In the genomic region with DNA sequence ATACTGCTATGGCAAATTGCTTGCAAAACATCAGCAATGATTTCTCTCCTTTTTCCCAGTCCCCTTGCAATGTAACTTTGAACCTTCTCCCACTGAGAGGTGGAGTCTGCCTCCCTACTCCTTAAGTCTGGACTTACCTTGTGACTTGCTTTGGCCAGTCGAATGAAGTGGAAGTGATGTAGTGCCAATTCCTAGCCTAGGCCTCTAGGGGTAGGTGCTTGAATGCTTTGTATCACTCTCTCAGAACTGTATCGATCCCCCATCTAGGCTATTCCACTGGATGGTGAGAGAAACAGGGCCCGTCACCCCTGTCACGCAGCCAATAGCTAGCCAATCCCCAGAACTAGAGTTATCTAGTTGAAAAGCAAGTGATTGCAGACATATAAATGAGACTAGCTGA, we compare ENCODE assay signal across 1 cellular context.
TF ChIP-seq lines count a peak whose summit lies in the region.

No MANE protein-coding gene starts in this region.

TF ChIP-seq in WTC11, 78 proteins besides CTCF, POLR2A, EP300 and RAD21 (continued from another document):
- TF ChIP-seq CDX4 (CRISPR knock-in tag; IDR thresholded peaks at IDR 0.05; ENCODE audit: borderline replicate concordance) (no peak), ZNF425 (CRISPR knock-in tag; conservative IDR thresholded peaks at IDR 0.05) (no peak), FOXK1 (CRISPR knock-in tag; IDR thresholded peaks at IDR 0.05) (no peak), FOXJ3 (CRISPR knock-in tag; IDR thresholded peaks at IDR 0.05; ENCODE audit: borderline replicate concordance) (no peak), PREB (CRISPR knock-in tag; IDR thresholded peaks at IDR 0.05; ENCODE audit: borderline replicate concordance) (no peak), ZNF512 (CRISPR knock-in tag; IDR thresholded peaks at IDR 0.05; ENCODE audit: borderline replicate concordance) (no peak), RORB (CRISPR knock-in tag; IDR thresholded peaks at IDR 0.05) (no peak), CREB1 (CRISPR knock-in tag; IDR thresholded peaks at IDR 0.05) (no peak), SMAD4 (CRISPR knock-in tag; IDR thresholded peaks at IDR 0.05) (no peak), MYBL2 (CRISPR knock-in tag; IDR thresholded peaks at IDR 0.05) (no peak), NFE2L1 (CRISPR knock-in tag; IDR thresholded peaks at IDR 0.05) (no peak), CREM (CRISPR knock-in tag; IDR thresholded peaks at IDR 0.05) (no peak)
- TF ChIP-seq, protein P1, sequence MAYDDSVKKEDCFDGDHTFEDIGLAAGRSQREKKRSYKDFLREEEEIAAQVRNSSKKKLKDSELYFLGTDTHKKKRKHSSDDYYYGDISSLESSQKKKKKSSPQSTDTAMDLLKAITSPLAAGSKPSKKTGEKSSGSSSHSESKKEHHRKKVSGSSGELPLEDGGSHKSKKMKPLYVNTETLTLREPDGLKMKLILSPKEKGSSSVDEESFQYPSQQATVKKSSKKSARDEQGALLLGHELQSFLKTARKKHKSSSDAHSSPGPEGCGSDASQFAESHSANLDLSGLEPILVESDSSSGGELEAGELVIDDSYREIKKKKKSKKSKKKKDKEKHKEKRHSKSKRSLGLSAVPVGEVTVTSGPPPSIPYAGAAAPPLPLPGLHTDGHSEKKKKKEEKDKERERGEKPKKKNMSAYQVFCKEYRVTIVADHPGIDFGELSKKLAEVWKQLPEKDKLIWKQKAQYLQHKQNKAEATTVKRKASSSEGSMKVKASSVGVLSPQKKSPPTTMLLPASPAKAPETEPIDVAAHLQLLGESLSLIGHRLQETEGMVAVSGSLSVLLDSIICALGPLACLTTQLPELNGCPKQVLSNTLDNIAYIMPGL (CRISPR knock-in tag; IDR thresholded peaks at IDR 0.05), result no peak
